Comparison of ENCODE assay signal across 16 cellular contexts in genomic region chr18:57660961-57661360, GRCh38. TPM values are rescaled to one million over a fixed set of nuclear protein-coding genes. Genes with fewer than 3 reads are reported as not detected.
DNase-seq lines count a peak whose midpoint lies in the region; ATAC-seq, FAIRE-seq and TF ChIP-seq lines count a peak whose summit lies in the region.
"Had no signal": no experiment of that assay in that cellular context is flagged by ENCODE, and none has a peak within 500 bp of the region (broad histone marks: within the 10 kb centered on the region; RNA-seq: fewer than 3 reads in every experiment).

No MANE protein-coding gene starts in this region.

- no peak for TF ChIP-seq CTCF in brain microvascular endothelial cell (IDR thresholded peaks at IDR 0.05; ENCODE audit: low read depth, low read length, missing control alignments)

- H2BK5ac ChIP-seq in neuronal stem cell (ENCODE audit: low read length) = no peak overlapping the region

- H4K91ac ChIP-seq in neuronal stem cell (ENCODE audit: low read depth, low read length, poor library complexity) = no peak overlapping the region

- H3K4me1 ChIP-seq in neuronal stem cell (ENCODE audit: control insufficient read depth in 2 of 2, insufficient read depth in 1 of 2, low read depth in 1 of 2, low read length in 2 of 2) = peaks cover 0 to 2% of the 10 kb centered on the region in 2 donors

- H3K36me3 ChIP-seq in brain microvascular endothelial cell (replicated peaks) (peaks cover 23% of the 10 kb centered on the region), neuronal stem cell (replicated peaks in 1 of 2; ENCODE audit: control insufficient read depth in 2 of 2, insufficient read depth in 2 of 2, low read length in 2 of 2) (no peaks in the 10 kb centered on the region)

- peak overlapping the region; percentile 64 for H3K27ac ChIP-seq in brain microvascular endothelial cell
- H3K27ac ChIP-seq in neuronal stem cell (replicated peaks; ENCODE audit: low read length) = no peak overlapping the region
- H3K27ac ChIP-seq: esophagus squamous epithelium had no signal

- H3K4me2 ChIP-seq in neuronal stem cell (ENCODE audit: insufficient read depth, low read length, poor library complexity, severe bottlenecking) = no peak overlapping the region

- FAIRE-seq in HTR-8/SVneo (lab: Jason Lieb, UNC) = no peak
- FAIRE-seq: small intestine had no signal

- H3K9ac ChIP-seq in neuronal stem cell (ENCODE audit: low read depth, low read length, poor library complexity) = no peak overlapping the region

- H2BK12ac ChIP-seq in neuronal stem cell (ENCODE audit: low read length) = peak overlapping the region; percentile 41

- H3K27me3 ChIP-seq in brain microvascular endothelial cell (replicated peaks) (no peaks in the 10 kb centered on the region), neuronal stem cell (ENCODE audit: control insufficient read depth in 3 of 3, insufficient read depth in 3 of 3, low read depth in 1 of 3, low read length in 3 of 3) (no peaks in the 10 kb centered on the region)
- H3K27me3 ChIP-seq: esophagus squamous epithelium had no signal

- H3K4me3 ChIP-seq in brain microvascular endothelial cell (ENCODE audit: low read depth, low read length) = no peak overlapping the region
- H3K4me3 ChIP-seq in neuronal stem cell (ENCODE audit: low read length in 2 of 2) = no peak overlapping the region
- H3K4me3 ChIP-seq: esophagus squamous epithelium, lung had no signal

- H2AK5ac ChIP-seq in neuronal stem cell (ENCODE audit: low read depth, low read length) = no peak overlapping the region

- WGBS in neuronal stem cell (ENCODE audit: extremely low coverage in 2 of 2, insufficient read length in 2 of 2, insufficient replicate concordance in 1 of 2), 2 donors = no CpG with 5 or more reads among the region's 11 CpGs

- DNase-seq in AG08396 (ENCODE audit: low spot score) (peak; percentile 75), HTR-8/SVneo (ENCODE audit: insufficient read length, low spot score) (peak; percentile 27), brain microvascular endothelial cell (peak; percentile 86), neuronal stem cell (ENCODE audit: low spot score) (no peak), dermis blood vessel endothelial cell (no peak), NCI-H1436 (lab: John Stamatoyannopoulos, UW) (no peak)
- DNase-seq: activated CD4-positive, CD25-positive, alpha-beta regulatory T cell treated with anti-CD3 and anti-CD28 coated beads, Interleukin-2, amount 50 U/mL, for 72 hours; AML-193; DMS153; esophagus squamous epithelium; NCI-H1105 treated with DMSO at 0.1 percent for 48 hours; NCI-H510A; small intestine had no signal

- H3K79me1 ChIP-seq in neuronal stem cell (ENCODE audit: low read depth, low read length) = peaks cover 1% of the 10 kb centered on the region

- no peak overlapping the region for H3K18ac ChIP-seq in neuronal stem cell (ENCODE audit: low read length)

- no peak overlapping the region for H2AFZ ChIP-seq in neuronal stem cell (ENCODE audit: low read length)

- H2BK15ac ChIP-seq in neuronal stem cell (ENCODE audit: low read length) = no peak overlapping the region

- H3K4ac ChIP-seq in neuronal stem cell (ENCODE audit: low read length) = no peak overlapping the region

- no peak for ATAC-seq in HG03139 (IDR thresholded peaks at IDR 0.05; ENCODE audit: unreplicated experiment)
- ATAC-seq in HG03025 (IDR thresholded peaks at IDR 0.05; ENCODE audit: low FRiP score, unreplicated experiment) = no peak

- peak overlapping the region; percentile 21 for H3K14ac ChIP-seq in neuronal stem cell (ENCODE audit: low read length)

- no peak overlapping the region for H3K23ac ChIP-seq in neuronal stem cell (ENCODE audit: low read depth, low read length, poor library complexity)

- no peak overlapping the region for H2BK120ac ChIP-seq in neuronal stem cell (ENCODE audit: low read depth, low read length)

- H3K9me3 ChIP-seq in neuronal stem cell (replicated peaks in 1 of 2; ENCODE audit: control insufficient read depth in 2 of 2, insufficient read depth in 1 of 2, low read depth in 1 of 2, low read length in 2 of 2) = peaks cover 1 to 2% of the 10 kb centered on the region in 2 donors

- in situ Hi-C loops in brain microvascular endothelial cell (cut with HindIII; ENCODE audit: low pct_ligation_motif_present, low sequenced_read_pairs) = no loop called here

- no peak overlapping the region for H4K8ac ChIP-seq in neuronal stem cell (ENCODE audit: low read depth, low read length)

RNA-seq across cellular contexts. Expression of gene NARS1, which starts 39.3 kb away (rescaled TPM):
- polyA plus RNA-seq in neuronal stem cell (2013, experiment 1 of 2) = 62.2 TPM
- polyA plus RNA-seq in neuronal stem cell (2013, experiment 2 of 2) = 59.1 TPM
- 145 and 192 TPM in 2 replicates for total RNA-seq in dermis blood vessel endothelial cell

Comparison
In these comparisons a context has a peak if more than half of its experiments do, and no peak if none do; other contexts are left out.
1. DNase-seq: peak in AG08396 (single experiment), HTR-8/SVneo (single experiment) and brain microvascular endothelial cell (single experiment); none in neuronal stem cell (single experiment), dermis blood vessel endothelial cell (single experiment) and NCI-H1436 (single experiment).